1 cellular context compared by ENCODE assay signal in the genomic region with DNA sequence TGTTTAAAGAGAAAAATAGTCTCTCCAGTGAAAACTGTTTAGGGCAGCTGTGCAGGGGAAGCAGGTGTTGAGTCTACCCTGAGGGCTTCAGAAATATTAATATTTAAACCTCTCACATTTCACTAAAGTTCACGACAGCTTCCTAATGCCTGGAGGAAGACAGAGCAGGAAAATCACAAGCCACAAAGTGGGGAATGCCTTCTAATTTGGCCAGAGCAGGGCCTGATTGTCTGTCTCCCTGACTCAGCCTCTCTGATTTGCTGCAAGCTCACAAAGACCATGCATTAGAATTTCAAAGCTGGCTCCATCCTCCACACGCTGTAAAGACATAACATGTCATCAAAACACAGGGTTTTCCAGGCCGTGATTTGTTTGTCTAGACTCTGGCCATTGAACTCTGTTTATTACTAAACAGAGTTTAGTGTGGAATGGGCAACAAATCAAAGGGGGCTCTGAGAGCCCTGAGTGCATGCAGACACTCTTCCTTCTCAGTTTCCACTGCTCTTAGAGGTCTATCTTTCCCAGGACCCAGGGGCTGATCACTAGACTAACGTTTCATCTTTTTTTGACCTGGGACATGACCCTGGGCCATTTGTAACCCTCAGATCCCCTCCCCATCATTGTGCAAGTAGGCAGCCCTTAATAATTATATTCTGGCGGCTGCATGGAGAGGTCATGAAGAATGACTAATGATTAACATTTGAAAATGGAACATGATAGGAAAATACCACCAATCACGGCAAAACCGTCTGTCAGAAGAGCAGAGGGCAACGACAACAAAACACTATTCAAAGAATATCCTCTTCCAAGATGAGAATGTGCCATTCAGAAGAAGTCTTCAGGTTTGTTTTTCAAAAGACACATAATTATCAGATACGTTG.
A peak's percentile ranks its signal among the peaks of the same experiment; 100 is the strongest.
TF ChIP-seq lines count a peak whose summit lies in the region.

No MANE protein-coding gene starts in this region.

TF ChIP-seq in HepG2, 621 proteins besides CTCF, POLR2A, EP300 and RAD21 (continued from another document and continues in another):
- TF ChIP-seq ZNF670 (CRISPR knock-in tag; IDR thresholded peaks at IDR 0.05; ENCODE audit: borderline replicate concordance) (no peak; the same call in 1 of the 2 replicates), MEIS2 (CRISPR knock-in tag; IDR thresholded peaks at IDR 0.05) (no peak; the same call in 1 of the 2 replicates), HDAC6 (IDR thresholded peaks at IDR 0.05; ENCODE audit: low read depth, low read length) (no peak), FOXM1 (CRISPR knock-in tag; IDR thresholded peaks at IDR 0.05) (no peak), HNRNPLL (IDR thresholded peaks at IDR 0.05; ENCODE audit: low read depth, low read length, poor library complexity, severe bottlenecking) (no peak), HNF4G (IDR thresholded peaks at IDR 0.05; ENCODE audit: borderline replicate concordance, low read depth, low read length) (peak; percentile 35; the same call in 1 of the 2 replicates), HNF4G (CRISPR knock-in tag; IDR thresholded peaks at IDR 0.05; ENCODE audit: borderline replicate concordance, low read depth) (peak; percentile 61; the same call in 1 of the 2 replicates), ZNF501 (CRISPR knock-in tag; IDR thresholded peaks at IDR 0.05) (peak; percentile 61), THAP11 (CRISPR knock-in tag; IDR thresholded peaks at IDR 0.05) (peak; percentile 25; the same call in 1 of the 2 replicates), ZNF235 (CRISPR knock-in tag; IDR thresholded peaks at IDR 0.05; ENCODE audit: borderline replicate concordance) (no peak), ZNF3 (CRISPR knock-in tag; IDR thresholded peaks at IDR 0.05) (no peak), ZNF451 (CRISPR knock-in tag; IDR thresholded peaks at IDR 0.05) (no peak), ZNF12 (CRISPR knock-in tag; IDR thresholded peaks at IDR 0.05) (peak; percentile 55; the same call in 1 of the 2 replicates), ZNF136 (CRISPR knock-in tag; IDR thresholded peaks at IDR 0.05; ENCODE audit: low read depth) (no peak), ZNF354B (CRISPR knock-in tag; IDR thresholded peaks at IDR 0.05) (no peak), GATA4 (IDR thresholded peaks at IDR 0.05; ENCODE audit: borderline replicate concordance, low read depth) (peak; percentile 85; the same call in 1 of the 2 replicates), MBD4 (IDR thresholded peaks at IDR 0.05; ENCODE audit: borderline replicate concordance, low read length) (peak; percentile 59; the same call in 1 of the 2 replicates), HMGA1 (CRISPR knock-in tag; conservative IDR thresholded peaks at IDR 0.05) (no peak), ARNTL (CRISPR knock-in tag; IDR thresholded peaks at IDR 0.05) (peak; percentile 57; the same call in 1 of the 2 replicates), CBFB (CRISPR knock-in tag; IDR thresholded peaks at IDR 0.05) (no peak), ZNF124 (CRISPR knock-in tag; IDR thresholded peaks at IDR 0.05) (no peak), FOXC1 (CRISPR knock-in tag; IDR thresholded peaks at IDR 0.05; ENCODE audit: borderline replicate concordance) (peak; percentile 20; the same call in 1 of the 2 replicates), NONO (IDR thresholded peaks at IDR 0.05) (no peak), NONO (CRISPR knock-in tag; conservative IDR thresholded peaks at IDR 0.05) (peak; percentile 69), RFXANK (CRISPR knock-in tag; IDR thresholded peaks at IDR 0.05) (no peak), FOXA1 (IDR thresholded peaks at IDR 0.05) (no peak), FOXA1 (CRISPR knock-in tag; IDR thresholded peaks at IDR 0.05) (peak; percentile 38; the same call in 1 of the 2 replicates), ZNF749 (CRISPR knock-in tag; IDR thresholded peaks at IDR 0.05; ENCODE audit: borderline replicate concordance) (no peak), RXRA (CRISPR knock-in tag; IDR thresholded peaks at IDR 0.05) (peak; percentile 89; the same call in 1 of the 2 replicates), SNAI1 (CRISPR knock-in tag; IDR thresholded peaks at IDR 0.05; ENCODE audit: borderline replicate concordance) (peak; percentile 86; the same call in 1 of the 2 replicates), KLF12 (CRISPR knock-in tag; IDR thresholded peaks at IDR 0.05; ENCODE audit: borderline replicate concordance) (no peak)
- TF ChIP-seq, protein P1, sequence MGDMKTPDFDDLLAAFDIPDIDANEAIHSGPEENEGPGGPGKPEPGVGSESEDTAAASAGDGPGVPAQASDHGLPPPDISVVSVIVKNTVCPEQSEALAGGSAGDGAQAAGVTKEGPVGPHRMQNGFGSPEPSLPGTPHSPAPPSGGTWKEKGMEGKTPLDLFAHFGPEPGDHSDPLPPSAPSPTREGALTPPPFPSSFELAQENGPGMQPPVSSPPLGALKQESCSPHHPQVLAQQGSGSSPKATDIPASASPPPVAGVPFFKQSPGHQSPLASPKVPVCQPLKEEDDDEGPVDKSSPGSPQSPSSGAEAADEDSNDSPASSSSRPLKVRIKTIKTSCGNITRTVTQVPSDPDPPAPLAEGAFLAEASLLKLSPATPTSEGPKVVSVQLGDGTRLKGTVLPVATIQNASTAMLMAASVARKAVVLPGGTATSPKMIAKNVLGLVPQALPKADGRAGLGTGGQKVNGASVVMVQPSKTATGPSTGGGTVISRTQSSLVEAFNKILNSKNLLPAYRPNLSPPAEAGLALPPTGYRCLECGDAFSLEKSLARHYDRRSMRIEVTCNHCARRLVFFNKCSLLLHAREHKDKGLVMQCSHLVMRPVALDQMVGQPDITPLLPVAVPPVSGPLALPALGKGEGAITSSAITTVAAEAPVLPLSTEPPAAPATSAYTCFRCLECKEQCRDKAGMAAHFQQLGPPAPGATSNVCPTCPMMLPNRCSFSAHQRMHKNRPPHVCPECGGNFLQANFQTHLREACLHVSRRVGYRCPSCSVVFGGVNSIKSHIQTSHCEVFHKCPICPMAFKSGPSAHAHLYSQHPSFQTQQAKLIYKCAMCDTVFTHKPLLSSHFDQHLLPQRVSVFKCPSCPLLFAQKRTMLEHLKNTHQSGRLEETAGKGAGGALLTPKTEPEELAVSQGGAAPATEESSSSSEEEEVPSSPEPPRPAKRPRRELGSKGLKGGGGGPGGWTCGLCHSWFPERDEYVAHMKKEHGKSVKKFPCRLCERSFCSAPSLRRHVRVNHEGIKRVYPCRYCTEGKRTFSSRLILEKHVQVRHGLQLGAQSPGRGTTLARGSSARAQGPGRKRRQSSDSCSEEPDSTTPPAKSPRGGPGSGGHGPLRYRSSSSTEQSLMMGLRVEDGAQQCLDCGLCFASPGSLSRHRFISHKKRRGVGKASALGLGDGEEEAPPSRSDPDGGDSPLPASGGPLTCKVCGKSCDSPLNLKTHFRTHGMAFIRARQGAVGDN (CRISPR knock-in tag; IDR thresholded peaks at IDR 0.05) = no peak
- TF ChIP-seq, protein P2, sequence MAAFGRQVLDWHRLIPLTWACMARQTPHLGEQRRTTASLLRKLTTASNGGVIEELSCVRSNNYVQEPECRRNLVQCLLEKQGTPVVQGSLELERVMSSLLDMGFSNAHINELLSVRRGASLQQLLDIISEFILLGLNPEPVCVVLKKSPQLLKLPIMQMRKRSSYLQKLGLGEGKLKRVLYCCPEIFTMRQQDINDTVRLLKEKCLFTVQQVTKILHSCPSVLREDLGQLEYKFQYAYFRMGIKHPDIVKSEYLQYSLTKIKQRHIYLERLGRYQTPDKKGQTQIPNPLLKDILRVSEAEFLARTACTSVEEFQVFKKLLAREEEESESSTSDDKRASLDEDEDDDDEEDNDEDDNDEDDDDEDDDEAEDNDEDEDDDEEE (CRISPR knock-in tag; IDR thresholded peaks at IDR 0.05) = no peak
- TF ChIP-seq, protein P3, sequence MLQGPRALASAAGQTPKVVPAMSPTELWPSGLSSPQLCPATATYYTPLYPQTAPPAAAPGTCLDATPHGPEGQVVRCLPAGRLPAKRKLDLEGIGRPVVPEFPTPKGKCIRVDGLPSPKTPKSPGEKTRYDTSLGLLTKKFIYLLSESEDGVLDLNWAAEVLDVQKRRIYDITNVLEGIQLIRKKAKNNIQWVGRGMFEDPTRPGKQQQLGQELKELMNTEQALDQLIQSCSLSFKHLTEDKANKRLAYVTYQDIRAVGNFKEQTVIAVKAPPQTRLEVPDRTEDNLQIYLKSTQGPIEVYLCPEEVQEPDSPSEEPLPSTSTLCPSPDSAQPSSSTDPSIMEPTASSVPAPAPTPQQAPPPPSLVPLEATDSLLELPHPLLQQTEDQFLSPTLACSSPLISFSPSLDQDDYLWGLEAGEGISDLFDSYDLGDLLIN (CRISPR knock-in tag; IDR thresholded peaks at IDR 0.05; ENCODE audit: borderline replicate concordance) = no peak
- TF ChIP-seq, protein P4, sequence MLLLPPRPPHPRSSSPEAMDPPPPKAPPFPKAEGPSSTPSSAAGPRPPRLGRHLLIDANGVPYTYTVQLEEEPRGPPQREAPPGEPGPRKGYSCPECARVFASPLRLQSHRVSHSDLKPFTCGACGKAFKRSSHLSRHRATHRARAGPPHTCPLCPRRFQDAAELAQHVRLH (CRISPR knock-in tag; IDR thresholded peaks at IDR 0.05; ENCODE audit: borderline replicate concordance, low read depth) = peak; percentile 17; the same call in 1 of the 2 replicates
- TF ChIP-seq, protein P5, sequence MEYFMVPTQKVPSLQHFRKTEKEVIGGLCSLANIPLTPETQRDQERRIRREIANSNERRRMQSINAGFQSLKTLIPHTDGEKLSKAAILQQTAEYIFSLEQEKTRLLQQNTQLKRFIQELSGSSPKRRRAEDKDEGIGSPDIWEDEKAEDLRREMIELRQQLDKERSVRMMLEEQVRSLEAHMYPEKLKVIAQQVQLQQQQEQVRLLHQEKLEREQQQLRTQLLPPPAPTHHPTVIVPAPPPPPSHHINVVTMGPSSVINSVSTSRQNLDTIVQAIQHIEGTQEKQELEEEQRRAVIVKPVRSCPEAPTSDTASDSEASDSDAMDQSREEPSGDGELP (IDR thresholded peaks at IDR 0.05; ENCODE audit: borderline replicate concordance, low read depth) = no peak
- TF ChIP-seq, protein P6, sequence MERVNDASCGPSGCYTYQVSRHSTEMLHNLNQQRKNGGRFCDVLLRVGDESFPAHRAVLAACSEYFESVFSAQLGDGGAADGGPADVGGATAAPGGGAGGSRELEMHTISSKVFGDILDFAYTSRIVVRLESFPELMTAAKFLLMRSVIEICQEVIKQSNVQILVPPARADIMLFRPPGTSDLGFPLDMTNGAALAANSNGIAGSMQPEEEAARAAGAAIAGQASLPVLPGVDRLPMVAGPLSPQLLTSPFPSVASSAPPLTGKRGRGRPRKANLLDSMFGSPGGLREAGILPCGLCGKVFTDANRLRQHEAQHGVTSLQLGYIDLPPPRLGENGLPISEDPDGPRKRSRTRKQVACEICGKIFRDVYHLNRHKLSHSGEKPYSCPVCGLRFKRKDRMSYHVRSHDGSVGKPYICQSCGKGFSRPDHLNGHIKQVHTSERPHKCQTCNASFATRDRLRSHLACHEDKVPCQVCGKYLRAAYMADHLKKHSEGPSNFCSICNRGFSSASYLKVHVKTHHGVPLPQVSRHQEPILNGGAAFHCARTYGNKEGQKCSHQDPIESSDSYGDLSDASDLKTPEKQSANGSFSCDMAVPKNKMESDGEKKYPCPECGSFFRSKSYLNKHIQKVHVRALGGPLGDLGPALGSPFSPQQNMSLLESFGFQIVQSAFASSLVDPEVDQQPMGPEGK (CRISPR knock-in tag; IDR thresholded peaks at IDR 0.05) = peak; percentile 91
- TF ChIP-seq, protein P7, sequence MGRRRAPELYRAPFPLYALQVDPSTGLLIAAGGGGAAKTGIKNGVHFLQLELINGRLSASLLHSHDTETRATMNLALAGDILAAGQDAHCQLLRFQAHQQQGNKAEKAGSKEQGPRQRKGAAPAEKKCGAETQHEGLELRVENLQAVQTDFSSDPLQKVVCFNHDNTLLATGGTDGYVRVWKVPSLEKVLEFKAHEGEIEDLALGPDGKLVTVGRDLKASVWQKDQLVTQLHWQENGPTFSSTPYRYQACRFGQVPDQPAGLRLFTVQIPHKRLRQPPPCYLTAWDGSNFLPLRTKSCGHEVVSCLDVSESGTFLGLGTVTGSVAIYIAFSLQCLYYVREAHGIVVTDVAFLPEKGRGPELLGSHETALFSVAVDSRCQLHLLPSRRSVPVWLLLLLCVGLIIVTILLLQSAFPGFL (CRISPR knock-in tag; IDR thresholded peaks at IDR 0.05) = no peak
- TF ChIP-seq, protein P8, sequence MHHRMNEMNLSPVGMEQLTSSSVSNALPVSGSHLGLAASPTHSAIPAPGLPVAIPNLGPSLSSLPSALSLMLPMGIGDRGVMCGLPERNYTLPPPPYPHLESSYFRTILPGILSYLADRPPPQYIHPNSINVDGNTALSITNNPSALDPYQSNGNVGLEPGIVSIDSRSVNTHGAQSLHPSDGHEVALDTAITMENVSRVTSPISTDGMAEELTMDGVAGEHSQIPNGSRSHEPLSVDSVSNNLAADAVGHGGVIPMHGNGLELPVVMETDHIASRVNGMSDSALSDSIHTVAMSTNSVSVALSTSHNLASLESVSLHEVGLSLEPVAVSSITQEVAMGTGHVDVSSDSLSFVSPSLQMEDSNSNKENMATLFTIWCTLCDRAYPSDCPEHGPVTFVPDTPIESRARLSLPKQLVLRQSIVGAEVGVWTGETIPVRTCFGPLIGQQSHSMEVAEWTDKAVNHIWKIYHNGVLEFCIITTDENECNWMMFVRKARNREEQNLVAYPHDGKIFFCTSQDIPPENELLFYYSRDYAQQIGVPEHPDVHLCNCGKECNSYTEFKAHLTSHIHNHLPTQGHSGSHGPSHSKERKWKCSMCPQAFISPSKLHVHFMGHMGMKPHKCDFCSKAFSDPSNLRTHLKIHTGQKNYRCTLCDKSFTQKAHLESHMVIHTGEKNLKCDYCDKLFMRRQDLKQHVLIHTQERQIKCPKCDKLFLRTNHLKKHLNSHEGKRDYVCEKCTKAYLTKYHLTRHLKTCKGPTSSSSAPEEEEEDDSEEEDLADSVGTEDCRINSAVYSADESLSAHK (CRISPR knock-in tag; IDR thresholded peaks at IDR 0.05; ENCODE audit: borderline replicate concordance) = no peak
